1 cellular context compared by ENCODE assay signal in genomic region chr5:78546597-78546996, GRCh38.
TF ChIP-seq lines count a peak whose summit lies in the region.

No MANE protein-coding gene starts in this region.

TF ChIP-seq in HepG2, 621 proteins besides CTCF, POLR2A, EP300 and RAD21 (continued from another document and continues in another):
- no peak for TF ChIP-seq IRF9 (CRISPR knock-in tag; IDR thresholded peaks at IDR 0.05; ENCODE audit: borderline replicate concordance)
- peak; percentile 45; the same call in 1 of the 2 replicates for TF ChIP-seq ZNF431 (CRISPR knock-in tag; IDR thresholded peaks at IDR 0.05; ENCODE audit: borderline replicate concordance, low read depth)
- no peak for TF ChIP-seq ZBED4 (CRISPR knock-in tag; IDR thresholded peaks at IDR 0.05; ENCODE audit: borderline replicate concordance)
- no peak for TF ChIP-seq ZBTB42 (CRISPR knock-in tag; IDR thresholded peaks at IDR 0.05)
- no peak for TF ChIP-seq PHF5A (CRISPR knock-in tag; IDR thresholded peaks at IDR 0.05; ENCODE audit: low read depth, unreplicated experiment)
- TF ChIP-seq ZNF672 (CRISPR knock-in tag; IDR thresholded peaks at IDR 0.05): no peak
- TF ChIP-seq DNMT3B (CRISPR knock-in tag; conservative IDR thresholded peaks at IDR 0.05): no peak
- no peak for TF ChIP-seq ZBTB20 (CRISPR knock-in tag; IDR thresholded peaks at IDR 0.05; ENCODE audit: borderline replicate concordance, low read depth)
- TF ChIP-seq CC2D1A (CRISPR knock-in tag; IDR thresholded peaks at IDR 0.05): no peak
- TF ChIP-seq ZNF792 (CRISPR knock-in tag; IDR thresholded peaks at IDR 0.05): peak; percentile 61; the same call in 1 of the 2 replicates
- no peak for TF ChIP-seq RBM22 (optimal IDR thresholded peaks at IDR 0.05; ENCODE audit: low read length)
- TF ChIP-seq BRCA1 (CRISPR knock-in tag; IDR thresholded peaks at IDR 0.05): peak; percentile 50; the same call in 1 of the 2 replicates
- peak; percentile 53; the same call in 1 of the 2 replicates for TF ChIP-seq MIER3 (CRISPR knock-in tag; IDR thresholded peaks at IDR 0.05; ENCODE audit: borderline replicate concordance)
- TF ChIP-seq ZBTB21 (CRISPR knock-in tag; IDR thresholded peaks at IDR 0.05): peak; percentile 56; the same call in 1 of the 2 replicates
- no peak for TF ChIP-seq PTBP1 (IDR thresholded peaks at IDR 0.05; ENCODE audit: low read depth, low read length, poor library complexity, severe bottlenecking)
- TF ChIP-seq SALL1 (CRISPR knock-in tag; IDR thresholded peaks at IDR 0.05): peak; percentile 52; the same call in 1 of the 2 replicates
- TF ChIP-seq, protein P1, sequence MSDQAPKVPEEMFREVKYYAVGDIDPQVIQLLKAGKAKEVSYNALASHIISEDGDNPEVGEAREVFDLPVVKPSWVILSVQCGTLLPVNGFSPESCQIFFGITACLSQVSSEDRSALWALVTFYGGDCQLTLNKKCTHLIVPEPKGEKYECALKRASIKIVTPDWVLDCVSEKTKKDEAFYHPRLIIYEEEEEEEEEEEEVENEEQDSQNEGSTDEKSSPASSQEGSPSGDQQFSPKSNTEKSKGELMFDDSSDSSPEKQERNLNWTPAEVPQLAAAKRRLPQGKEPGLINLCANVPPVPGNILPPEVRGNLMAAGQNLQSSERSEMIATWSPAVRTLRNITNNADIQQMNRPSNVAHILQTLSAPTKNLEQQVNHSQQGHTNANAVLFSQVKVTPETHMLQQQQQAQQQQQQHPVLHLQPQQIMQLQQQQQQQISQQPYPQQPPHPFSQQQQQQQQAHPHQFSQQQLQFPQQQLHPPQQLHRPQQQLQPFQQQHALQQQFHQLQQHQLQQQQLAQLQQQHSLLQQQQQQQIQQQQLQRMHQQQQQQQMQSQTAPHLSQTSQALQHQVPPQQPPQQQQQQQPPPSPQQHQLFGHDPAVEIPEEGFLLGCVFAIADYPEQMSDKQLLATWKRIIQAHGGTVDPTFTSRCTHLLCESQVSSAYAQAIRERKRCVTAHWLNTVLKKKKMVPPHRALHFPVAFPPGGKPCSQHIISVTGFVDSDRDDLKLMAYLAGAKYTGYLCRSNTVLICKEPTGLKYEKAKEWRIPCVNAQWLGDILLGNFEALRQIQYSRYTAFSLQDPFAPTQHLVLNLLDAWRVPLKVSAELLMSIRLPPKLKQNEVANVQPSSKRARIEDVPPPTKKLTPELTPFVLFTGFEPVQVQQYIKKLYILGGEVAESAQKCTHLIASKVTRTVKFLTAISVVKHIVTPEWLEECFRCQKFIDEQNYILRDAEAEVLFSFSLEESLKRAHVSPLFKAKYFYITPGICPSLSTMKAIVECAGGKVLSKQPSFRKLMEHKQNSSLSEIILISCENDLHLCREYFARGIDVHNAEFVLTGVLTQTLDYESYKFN (CRISPR knock-in tag; conservative IDR thresholded peaks at IDR 0.05): peak; percentile 87
- TF ChIP-seq ZNF567 (CRISPR knock-in tag; IDR thresholded peaks at IDR 0.05; ENCODE audit: borderline replicate concordance): no peak
- TF ChIP-seq MTA1 (CRISPR knock-in tag; IDR thresholded peaks at IDR 0.05; ENCODE audit: borderline replicate concordance): no peak
- TF ChIP-seq ZNF883 (CRISPR knock-in tag; IDR thresholded peaks at IDR 0.05; ENCODE audit: not compliant biosample characterization): no peak
- TF ChIP-seq ZNF746 (CRISPR knock-in tag; IDR thresholded peaks at IDR 0.05): no peak
- no peak for TF ChIP-seq TGIF2 (CRISPR knock-in tag; IDR thresholded peaks at IDR 0.05)
- TF ChIP-seq ZNF652 (CRISPR knock-in tag; IDR thresholded peaks at IDR 0.05; ENCODE audit: borderline replicate concordance, low read depth): no peak
- peak; percentile 53; the same call in 1 of the 2 replicates for TF ChIP-seq KLF6 (CRISPR knock-in tag; IDR thresholded peaks at IDR 0.05)
- TF ChIP-seq ZBTB7A (CRISPR knock-in tag; IDR thresholded peaks at IDR 0.05): no peak
- no peak for TF ChIP-seq ZNF234 (CRISPR knock-in tag; conservative IDR thresholded peaks at IDR 0.05)
- TF ChIP-seq SSRP1 (CRISPR knock-in tag; IDR thresholded peaks at IDR 0.05): no peak
- TF ChIP-seq ZNF564 (CRISPR knock-in tag; IDR thresholded peaks at IDR 0.05): no peak
- no peak for TF ChIP-seq ZNF276 (CRISPR knock-in tag; IDR thresholded peaks at IDR 0.05; ENCODE audit: low read depth)
- no peak for TF ChIP-seq SRF (IDR thresholded peaks at IDR 0.05; ENCODE audit: low read depth, low read length)
- TF ChIP-seq CREB1 (IDR thresholded peaks at IDR 0.05): no peak
- TF ChIP-seq CREB1 (CRISPR knock-in tag; IDR thresholded peaks at IDR 0.05): peak; percentile 74
- TF ChIP-seq HNF1B (CRISPR knock-in tag; IDR thresholded peaks at IDR 0.05): peak; percentile 32; the same call in 1 of the 2 replicates
- no peak for TF ChIP-seq ZNF30 (CRISPR knock-in tag; IDR thresholded peaks at IDR 0.05)
- no peak for TF ChIP-seq GATA4 (IDR thresholded peaks at IDR 0.05; ENCODE audit: borderline replicate concordance, low read depth)
- TF ChIP-seq, protein P2, sequence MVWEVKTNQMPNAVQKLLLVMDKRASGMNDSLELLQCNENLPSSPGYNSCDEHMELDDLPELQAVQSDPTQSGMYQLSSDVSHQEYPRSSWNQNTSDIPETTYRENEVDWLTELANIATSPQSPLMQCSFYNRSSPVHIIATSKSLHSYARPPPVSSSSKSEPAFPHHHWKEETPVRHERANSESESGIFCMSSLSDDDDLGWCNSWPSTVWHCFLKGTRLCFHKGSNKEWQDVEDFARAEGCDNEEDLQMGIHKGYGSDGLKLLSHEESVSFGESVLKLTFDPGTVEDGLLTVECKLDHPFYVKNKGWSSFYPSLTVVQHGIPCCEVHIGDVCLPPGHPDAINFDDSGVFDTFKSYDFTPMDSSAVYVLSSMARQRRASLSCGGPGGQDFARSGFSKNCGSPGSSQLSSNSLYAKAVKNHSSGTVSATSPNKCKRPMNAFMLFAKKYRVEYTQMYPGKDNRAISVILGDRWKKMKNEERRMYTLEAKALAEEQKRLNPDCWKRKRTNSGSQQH (CRISPR knock-in tag; IDR thresholded peaks at IDR 0.05; ENCODE audit: low read depth): no peak
- TF ChIP-seq ERF (CRISPR knock-in tag; IDR thresholded peaks at IDR 0.05): peak; percentile 77; the same call in 1 of the 2 replicates
- TF ChIP-seq EEA1 (CRISPR knock-in tag; IDR thresholded peaks at IDR 0.05; ENCODE audit: borderline replicate concordance): no peak
- no peak for TF ChIP-seq ZNF501 (CRISPR knock-in tag; IDR thresholded peaks at IDR 0.05)
- TF ChIP-seq ZNF326 (CRISPR knock-in tag; IDR thresholded peaks at IDR 0.05; ENCODE audit: borderline replicate concordance): no peak
- TF ChIP-seq, protein P3, sequence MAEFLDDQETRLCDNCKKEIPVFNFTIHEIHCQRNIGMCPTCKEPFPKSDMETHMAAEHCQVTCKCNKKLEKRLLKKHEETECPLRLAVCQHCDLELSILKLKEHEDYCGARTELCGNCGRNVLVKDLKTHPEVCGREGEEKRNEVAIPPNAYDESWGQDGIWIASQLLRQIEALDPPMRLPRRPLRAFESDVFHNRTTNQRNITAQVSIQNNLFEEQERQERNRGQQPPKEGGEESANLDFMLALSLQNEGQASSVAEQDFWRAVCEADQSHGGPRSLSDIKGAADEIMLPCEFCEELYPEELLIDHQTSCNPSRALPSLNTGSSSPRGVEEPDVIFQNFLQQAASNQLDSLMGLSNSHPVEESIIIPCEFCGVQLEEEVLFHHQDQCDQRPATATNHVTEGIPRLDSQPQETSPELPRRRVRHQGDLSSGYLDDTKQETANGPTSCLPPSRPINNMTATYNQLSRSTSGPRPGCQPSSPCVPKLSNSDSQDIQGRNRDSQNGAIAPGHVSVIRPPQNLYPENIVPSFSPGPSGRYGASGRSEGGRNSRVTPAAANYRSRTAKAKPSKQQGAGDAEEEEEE (CRISPR knock-in tag; IDR thresholded peaks at IDR 0.05; ENCODE audit: borderline replicate concordance): no peak
- TF ChIP-seq ZNF558 (CRISPR knock-in tag; IDR thresholded peaks at IDR 0.05; ENCODE audit: borderline replicate concordance): no peak
- no peak for TF ChIP-seq YY1 (IDR thresholded peaks at IDR 0.05; ENCODE audit: insufficient read depth, insufficient replicate concordance, low read depth, low read length)
- TF ChIP-seq ZNF557 (CRISPR knock-in tag; IDR thresholded peaks at IDR 0.05): no peak
- no peak for TF ChIP-seq ZNF343 (CRISPR knock-in tag; IDR thresholded peaks at IDR 0.05)
- TF ChIP-seq ZBTB33 (CRISPR knock-in tag; IDR thresholded peaks at IDR 0.05): 0 out of 2 replicates have a peak, but pooled peaks have one; percentile 25
- TF ChIP-seq KAT7 (CRISPR knock-in tag; IDR thresholded peaks at IDR 0.05; ENCODE audit: borderline replicate concordance): no peak; the same call in 1 of the 2 replicates
- no peak for TF ChIP-seq ZNF777 (CRISPR knock-in tag; IDR thresholded peaks at IDR 0.05)
- no peak for TF ChIP-seq NFIB (CRISPR knock-in tag; IDR thresholded peaks at IDR 0.05; ENCODE audit: borderline replicate concordance)
- no peak for TF ChIP-seq FLYWCH1 (CRISPR knock-in tag; IDR thresholded peaks at IDR 0.05)
- no peak for TF ChIP-seq ZNF225 (CRISPR knock-in tag; IDR thresholded peaks at IDR 0.05)
